In genomic region chr6:33990061-33990541, GRCh38 we compare ENCODE assay signal across 1 cellular context.
A peak's percentile ranks its signal among the peaks of the same experiment; 100 is the strongest.
TF ChIP-seq lines count a peak whose summit lies in the region.

No MANE protein-coding gene starts in this region.

TF ChIP-seq in K562, 482 proteins besides CTCF, POLR2A, EP300 and RAD21 (continued from another document and continues in another):
- TF ChIP-seq CHD7 (IDR thresholded peaks at IDR 0.05; ENCODE audit: low read depth, low read length) (no peak), GATA2 (CRISPR knock-in tag; IDR thresholded peaks at IDR 0.05) (peak; percentile 41; the same call in 1 of the 2 replicates), ARID4B (CRISPR knock-in tag; IDR thresholded peaks at IDR 0.05) (no peak), TRIM24 (IDR thresholded peaks at IDR 0.05) (peak; percentile 78 to 79), SRSF3 (IDR thresholded peaks at IDR 0.05; ENCODE audit: insufficient read depth, low read length) (no peak), NFIC (IDR thresholded peaks at IDR 0.05) (peak; percentile 52), RFX7 (CRISPR knock-in tag; IDR thresholded peaks at IDR 0.05) (no peak), ZBTB11 (CRISPR knock-in tag; IDR thresholded peaks at IDR 0.05) (0 out of 6 replicates have a peak, but pooled peaks of 1 of the 3 experiments have one; percentile 21), BRF1 (IDR thresholded peaks at IDR 0.05; ENCODE audit: borderline replicate concordance, extremely low read depth, insufficient read length) (no peak), CBX3 (IDR thresholded peaks at IDR 0.05; ENCODE audit: borderline replicate concordance in 1 of 2, low read length in 2 of 2) (no peak), HDAC6 (IDR thresholded peaks at IDR 0.05; ENCODE audit: low read depth, low read length) (no peak), TEAD1 (CRISPR knock-in tag; IDR thresholded peaks at IDR 0.05) (no peak), ILK (tag; IDR thresholded peaks at IDR 0.05; ENCODE audit: borderline replicate concordance, low read depth) (no peak), FOXM1 (IDR thresholded peaks at IDR 0.05; ENCODE audit: low read depth) (0 out of 2 replicates have a peak, but pooled peaks have one; percentile 39), FOXM1 (CRISPR knock-in tag; IDR thresholded peaks at IDR 0.05; ENCODE audit: low read depth) (no peak), ZMIZ1 (IDR thresholded peaks at IDR 0.05; ENCODE audit: low read depth in 2 of 2, low read length in 2 of 2) (no peak), RB1 (IDR thresholded peaks at IDR 0.05; ENCODE audit: low read depth) (no peak), CBX2 (IDR thresholded peaks at IDR 0.05; ENCODE audit: insufficient read depth, low read length, poor library complexity, severe bottlenecking) (no peak), SMARCB1 (IDR thresholded peaks at IDR 0.05; ENCODE audit: insufficient read length, low read depth) (no peak), THAP7 (CRISPR knock-in tag; IDR thresholded peaks at IDR 0.05) (no peak), THRAP3 (IDR thresholded peaks at IDR 0.05; ENCODE audit: borderline replicate concordance) (no peak), JUN (IDR thresholded peaks at IDR 0.05; ENCODE audit: borderline replicate concordance, low read depth, low read length) (no peak), JUN (CRISPR knock-in tag; IDR thresholded peaks at IDR 0.05; ENCODE audit: borderline replicate concordance) (no peak), ZEB2 (IDR thresholded peaks at IDR 0.05) (no peak), ZFX (CRISPR knock-in tag; IDR thresholded peaks at IDR 0.05) (no peak), ZNF263 (CRISPR knock-in tag; IDR thresholded peaks at IDR 0.05; ENCODE audit: borderline replicate concordance) (no peak), ZNF224 (CRISPR knock-in tag; IDR thresholded peaks at IDR 0.05) (no peak), CHCHD3 (CRISPR knock-in tag; IDR thresholded peaks at IDR 0.05) (no peak), ELF1 (tag; IDR thresholded peaks at IDR 0.05) (no peak), GTF2A2 (tag; IDR thresholded peaks at IDR 0.05) (no peak), KLF16 (IDR thresholded peaks at IDR 0.05) (peak; percentile 42; the same call in 1 of the 2 replicates), ILF3 (IDR thresholded peaks at IDR 0.05; ENCODE audit: borderline replicate concordance) (no peak), MCM2 (IDR thresholded peaks at IDR 0.05; ENCODE audit: low read depth) (no peak), HDAC3 (IDR thresholded peaks at IDR 0.05; ENCODE audit: borderline replicate concordance, partially characterized antibody) (no peak), CHD2 (IDR thresholded peaks at IDR 0.05; ENCODE audit: low read depth, low read length) (no peak), BRD4 (IDR thresholded peaks at IDR 0.05) (no peak)
